Comparison of ENCODE assay signal across 8 cellular contexts in the genomic region with DNA sequence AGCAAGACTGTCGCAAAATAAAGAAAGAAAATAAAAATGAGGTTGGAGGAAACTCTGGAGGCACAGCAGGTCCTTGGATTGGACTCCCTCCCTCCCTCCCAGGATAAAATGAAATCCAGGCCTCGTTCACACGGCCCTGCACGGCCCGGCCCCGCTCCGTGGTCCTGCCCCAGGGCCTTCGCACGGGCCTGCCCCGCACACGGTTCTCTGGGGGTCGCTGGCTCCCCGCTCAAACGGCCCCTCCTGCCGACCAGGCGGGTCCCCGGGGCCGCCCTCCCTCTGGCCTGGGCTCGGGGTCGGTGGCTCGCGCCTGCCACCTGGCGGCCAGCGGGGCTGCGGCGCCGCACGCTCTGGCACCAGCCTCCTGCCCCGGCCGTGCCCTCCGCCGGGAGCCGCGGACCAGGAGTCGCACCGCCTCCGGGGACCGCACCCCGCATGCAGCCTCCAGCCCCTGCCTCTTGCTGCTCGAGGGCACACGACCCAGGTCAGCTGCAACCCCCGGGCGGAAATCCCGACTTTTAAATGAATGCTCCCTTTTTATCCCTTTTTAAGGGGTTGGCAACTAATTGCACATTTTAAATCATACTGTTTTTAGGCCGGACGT. TPM values are rescaled to one million over a fixed set of nuclear protein-coding genes. Genes with fewer than 3 reads are reported as not detected.
DNase-seq lines count a peak whose midpoint lies in the region; ATAC-seq and TF ChIP-seq lines count a peak whose summit lies in the region.

No MANE protein-coding gene starts in this region.

- peak; percentile 82 for ATAC-seq in Right ventricle myocardium inferior

- H3K27ac Mint-ChIP-seq in activated naive CD4-positive, alpha-beta T cell treated with anti-CD3 and anti-CD28 coated beads, Interleukin-2, amount 10 ng/mL, durations not matched to agents 7 days and 5 days, result no peak overlapping the region
- no peak overlapping the region for H3K27ac Mint-ChIP-seq in type B pancreatic cell

- intact Hi-C loops in Right ventricle myocardium inferior (cut with DNase I) (loop anchor here (1.0 kb wide), 2 partner anchors 61 to 212 kb away; no protein-coding TSS in a partner anchor), posterior vena cava (cut with DNase I) (loop anchor here (2.0 to 10.0 kb wide), 3 partner anchors 62 to 128 kb away; partner anchors contain the start of genes CFD (in 1 of the 2) and ELANE (in 1 of the 2))

- H3K27ac ChIP-seq in 22Rv1, result peak overlapping the region; percentile 70; the same call in 1 of the 2 replicates

- TF ChIP-seq CTCF in 22Rv1 (IDR thresholded peaks at IDR 0.05) (peak; percentile 96), GM12874 (IDR thresholded peaks at IDR 0.05; ENCODE audit: insufficient read depth, low read depth, low read length) (peak; percentile 94), type B pancreatic cell (conservative IDR thresholded peaks at IDR 0.05) (peak; percentile 99)

- DNase-seq in HK-2 (ENCODE audit: unreplicated experiment) (peak; percentile 79), Right ventricle myocardium inferior (ENCODE audit: missing footprints) (peak; percentile 91), posterior vena cava (ENCODE audit: low spot score) (peak; percentile 90), type B pancreatic cell (ENCODE audit: extremely low spot score, unreplicated experiment) (peak; percentile 90)
- peak; percentile 79 for DNase-seq in activated naive CD4-positive, alpha-beta T cell treated with anti-CD3 and anti-CD28 coated beads, Interleukin-2, amount 10 ng/mL, durations not matched to agents 7 days and 5 days

- H3K4me3 Mint-ChIP-seq in activated naive CD4-positive, alpha-beta T cell treated with anti-CD3 and anti-CD28 coated beads, Interleukin-2, amount 10 ng/mL, durations not matched to agents 7 days and 5 days, result peak overlapping the region; percentile 44
- H3K4me3 Mint-ChIP-seq in type B pancreatic cell, result peak overlapping the region; percentile 71

- peaks cover 32% of the 10 kb centered on the region for H3K4me1 Mint-ChIP-seq in activated naive CD4-positive, alpha-beta T cell treated with anti-CD3 and anti-CD28 coated beads, Interleukin-2, amount 10 ng/mL, durations not matched to agents 7 days and 5 days
- peaks cover 6% of the 10 kb centered on the region for H3K4me1 Mint-ChIP-seq in type B pancreatic cell (ENCODE audit: unreplicated experiment)

- H3K9me3 Mint-ChIP-seq in activated naive CD4-positive, alpha-beta T cell treated with anti-CD3 and anti-CD28 coated beads, Interleukin-2, amount 10 ng/mL, durations not matched to agents 7 days and 5 days, result no peaks in the 10 kb centered on the region
- H3K9me3 Mint-ChIP-seq in type B pancreatic cell, result no peaks in the 10 kb centered on the region

- peaks cover 7% of the 10 kb centered on the region for H3K36me3 Mint-ChIP-seq in activated naive CD4-positive, alpha-beta T cell treated with anti-CD3 and anti-CD28 coated beads, Interleukin-2, amount 10 ng/mL, durations not matched to agents 7 days and 5 days
- H3K36me3 Mint-ChIP-seq in type B pancreatic cell, result no peaks in the 10 kb centered on the region

- H3K27me3 Mint-ChIP-seq in activated naive CD4-positive, alpha-beta T cell treated with anti-CD3 and anti-CD28 coated beads, Interleukin-2, amount 10 ng/mL, durations not matched to agents 7 days and 5 days, result peaks cover 6% of the 10 kb centered on the region
- H3K27me3 Mint-ChIP-seq in type B pancreatic cell, result no peaks in the 10 kb centered on the region

- TF ChIP-seq POLR2A in Raji (IDR thresholded peaks at IDR 0.05; ENCODE audit: insufficient read depth, low read depth, low read length), result 0 out of 2 replicates have a peak, but pooled peaks have one; percentile 37

- CTCF ChIA-PET in activated naive CD4-positive, alpha-beta T cell treated with anti-CD3 and anti-CD28 coated beads, Interleukin-2, amount 10 ng/mL, durations not matched to agents 7 days and 5 days (lab: Charles Lee), result interaction anchor here (0.6 to 4.5 kb wide), 9 partner anchors 12 to 481 kb away, joined by 3 to 74 read pairs (median 3); no protein-coding TSS in a partner anchor

RNA-seq across cellular contexts. Expression of gene WDR18, which starts 1.5 kb away (rescaled TPM):
- total RNA-seq in Right ventricle myocardium inferior (20.7 TPM), posterior vena cava (10 to 100 TPM; 13.4 to 17.2 TPM), type B pancreatic cell (ENCODE audit: low replicate concordance) (59.5 and 65.4 TPM in 2 replicates)

RNA-seq across cellular contexts. Expression of gene GRIN3B, which starts 17.6 kb away (rescaled TPM):
- total RNA-seq in Right ventricle myocardium inferior (0.35 TPM), posterior vena cava (under 1 TPM in 1 of 2 donors, not detected in 1; 0.05 TPM), type B pancreatic cell (ENCODE audit: low replicate concordance) (0.65 and 1.00 TPM in 2 replicates)

RNA-seq across cellular contexts. Expression of gene TMEM259, which starts 38.3 kb away (rescaled TPM):
- total RNA-seq in Right ventricle myocardium inferior (106 TPM), posterior vena cava (10 to 100 TPM; 96.5 to 99.8 TPM), type B pancreatic cell (ENCODE audit: low replicate concordance) (157 and 173 TPM in 2 replicates)

RNA-seq across cellular contexts. Expression of gene RNU6-2, which starts 38.7 kb away (rescaled TPM):
- total RNA-seq in Right ventricle myocardium inferior (not detected), posterior vena cava (not detected), type B pancreatic cell (ENCODE audit: low replicate concordance) (not detected in 2 replicates)

RNA-seq across cellular contexts. Expression of gene CNN2, which starts 43.7 kb away (rescaled TPM):
- total RNA-seq in Right ventricle myocardium inferior (69.3 TPM), posterior vena cava (100 to 1,000 TPM in 1 of 2 donors, 10 to 100 TPM in 1; 94.7 to 136 TPM), type B pancreatic cell (ENCODE audit: low replicate concordance) (276 and 279 TPM in 2 replicates)

Comparison
In these comparisons a context has a peak if more than half of its experiments do, and no peak if none do; other contexts are left out.
1. Peak in every context shown above with its lines: DNase-seq, ATAC-seq and H3K27ac ChIP-seq.